Comparison of ENCODE assay signal across 23 cellular contexts in genomic region chr22:42337356-42337755, GRCh38.
DNase-seq lines count a peak whose midpoint lies in the region; ATAC-seq and TF ChIP-seq lines count a peak whose summit lies in the region.
"Had no signal": no experiment of that assay in that cellular context is flagged by ENCODE, and none has a peak within 500 bp of the region (broad histone marks: within the 10 kb centered on the region; RNA-seq: fewer than 3 reads in every experiment).

No MANE protein-coding gene starts in this region.

- no peak overlapping the region for H2BK5ac ChIP-seq in neuronal stem cell (ENCODE audit: low read length)

- peak overlapping the region; percentile 43 for H3K23ac ChIP-seq in neuronal stem cell (ENCODE audit: low read depth, low read length, poor library complexity)

- POLR2A ChIA-PET in WTC11 (lab: Charles Lee), result no interaction called here

- H2BK120ac ChIP-seq in neuronal stem cell (ENCODE audit: low read depth, low read length), result no peak overlapping the region

- no peaks in the 10 kb centered on the region for H3K36me3 Mint-ChIP-seq in WTC11
- H3K36me3 Mint-ChIP-seq: CD8-positive, alpha-beta T cell had no signal

- CTCF ChIA-PET in WTC11 (lab: Charles Lee), result interaction anchor here (0.7 kb wide), 1 partner anchor 9 kb away, joined by 3 read pairs; no protein-coding TSS in a partner anchor

- H3K4me1 Mint-ChIP-seq in WTC11, result peaks cover 28% of the 10 kb centered on the region

- H3K36me3 ChIP-seq in BLaER1 treated with 17β-estradiol and CSF1 and Interleukin-3, amounts not matched to agents 10 nM and 100 nM, result no peaks in the 10 kb centered on the region
- no peaks in the 10 kb centered on the region for H3K36me3 ChIP-seq in neuronal stem cell (replicated peaks in 1 of 2; ENCODE audit: control insufficient read depth in 2 of 2, insufficient read depth in 2 of 2, low read length in 2 of 2)
- H3K36me3 ChIP-seq: HAP-1, SJSA1 had no signal

- ATAC-seq in WTC11 (no peak), HG03039 (IDR thresholded peaks at IDR 0.05; ENCODE audit: unreplicated experiment) (no peak), GM21717 (IDR thresholded peaks at IDR 0.05; ENCODE audit: unreplicated experiment) (no peak)
- ATAC-seq: CD8-positive, alpha-beta T cell; GM23338 had no signal

- peak overlapping the region; percentile 53; the same call in 1 of the 2 replicates for H3K27ac Mint-ChIP-seq in WTC11
- H3K27ac Mint-ChIP-seq: CD8-positive, alpha-beta T cell; GM23338; IgD-negative memory B cell had no signal

- H3K9me3 Mint-ChIP-seq in WTC11, result no peaks in the 10 kb centered on the region
- H3K9me3 Mint-ChIP-seq: CD8-positive, alpha-beta T cell; GM23338 had no signal

- peaks cover 7 to 88% (median 64%) of the 10 kb centered on the region in 10 experiments for H3K4me1 ChIP-seq in BLaER1 treated with 17β-estradiol and CSF1 and Interleukin-3, amounts not matched to agents 10 nM and 100 nM
- peaks cover 10 to 12% of the 10 kb centered on the region in 2 donors for H3K4me1 ChIP-seq in neuronal stem cell (ENCODE audit: control insufficient read depth in 2 of 2, insufficient read depth in 1 of 2, low read depth in 1 of 2, low read length in 2 of 2)
- H3K4me1 ChIP-seq: Caco-2, HAP-1, SJSA1 had no signal

- TF ChIP-seq CTCF in WTC11 (IDR thresholded peaks at IDR 0.05), result no peak
- TF ChIP-seq CTCF in dorsolateral prefrontal cortex (IDR thresholded peaks at IDR 0.05 in 54 of 56, conservative IDR thresholded peaks at IDR 0.05 in 2 of 56; ENCODE audit: low read depth in 1 of 56, partially characterized antibody in 56 of 56), result no peak

- no peak overlapping the region for H4K8ac ChIP-seq in neuronal stem cell (ENCODE audit: low read depth, low read length)

- intact Hi-C loops in dorsolateral prefrontal cortex (cut with DNase I), result no loop called here

- H3K4me2 ChIP-seq in BLaER1 treated with 17β-estradiol and CSF1 and Interleukin-3, amounts not matched to agents 10 nM and 100 nM, result peak overlapping the region in 9 of 11 experiments; percentile 54 to 94 (median 81); a peak in 17 of 22 replicates
- H3K4me2 ChIP-seq in neuronal stem cell (ENCODE audit: insufficient read depth, low read length, poor library complexity, severe bottlenecking), result no peak overlapping the region
- H3K4me2 ChIP-seq: GM23338, KMS-11, PC-9 had no signal

- peak overlapping the region in 1 of 10 experiments; percentile 29; a peak in 1 of 20 replicates for H3K4me3 ChIP-seq in BLaER1 treated with 17β-estradiol and CSF1 and Interleukin-3, amounts not matched to agents 10 nM and 100 nM
- H3K4me3 ChIP-seq in dorsolateral prefrontal cortex (no peak overlapping the region), neuronal stem cell (ENCODE audit: low read length in 2 of 2) (no peak overlapping the region)
- H3K4me3 ChIP-seq: GM23338, HAP-1, PC-9, SJSA1 had no signal

- H3K14ac ChIP-seq in neuronal stem cell (ENCODE audit: low read length), result no peak overlapping the region

- no peak overlapping the region for H2BK15ac ChIP-seq in neuronal stem cell (ENCODE audit: low read length)

- no peak overlapping the region for H2AFZ ChIP-seq in neuronal stem cell (ENCODE audit: low read length)
- H2AFZ ChIP-seq: GM23338, PC-9 had no signal

- H3K9me3 ChIP-seq in BLaER1 treated with 17β-estradiol and CSF1 and Interleukin-3, amounts not matched to agents 10 nM and 100 nM (replicated peaks in 1 of 11), result no peaks in the 10 kb centered on the region
- H3K9me3 ChIP-seq in neuronal stem cell (replicated peaks in 1 of 2; ENCODE audit: control insufficient read depth in 2 of 2, insufficient read depth in 1 of 2, low read depth in 1 of 2, low read length in 2 of 2), result no peaks in the 10 kb centered on the region
- H3K9me3 ChIP-seq: Caco-2, HAP-1, SJSA1 had no signal

- H4K20me1 ChIP-seq in BLaER1 treated with 17β-estradiol and CSF1 and Interleukin-3, amounts not matched to agents 10 nM and 100 nM, result peaks cover 0 to 58% (median 18%) of the 10 kb centered on the region in 11 experiments; a peak in 12 of 22 replicates

- peak overlapping the region; percentile 82 for H2AK5ac ChIP-seq in neuronal stem cell (ENCODE audit: low read depth, low read length)

- no peak overlapping the region for H2BK12ac ChIP-seq in neuronal stem cell (ENCODE audit: low read length)

- H3K79me1 ChIP-seq in neuronal stem cell (ENCODE audit: low read depth, low read length), result peaks cover 10% of the 10 kb centered on the region

- no peak overlapping the region for H3K4ac ChIP-seq in neuronal stem cell (ENCODE audit: low read length)

- H3K9ac ChIP-seq in BLaER1 treated with 17β-estradiol and CSF1 and Interleukin-3, amounts not matched to agents 10 nM and 100 nM, result peak overlapping the region in 5 of 11 experiments; percentile 46 to 62 (median 60); a peak in 6 of 22 replicates
- no peak overlapping the region for H3K9ac ChIP-seq in neuronal stem cell (ENCODE audit: low read depth, low read length, poor library complexity)
- H3K9ac ChIP-seq: KMS-11 had no signal

- H3K18ac ChIP-seq in neuronal stem cell (ENCODE audit: low read length), result no peak overlapping the region

- H3K27me3 ChIP-seq in BLaER1 treated with 17β-estradiol and CSF1 and Interleukin-3, amounts not matched to agents 10 nM and 100 nM, result peaks cover 0 to 50% (median 6%) of the 10 kb centered on the region in 11 experiments; a peak in 10 of 22 replicates
- H3K27me3 ChIP-seq in dorsolateral prefrontal cortex, result no peaks in the 10 kb centered on the region
- peaks cover 0 to 5% (median 0%) of the 10 kb centered on the region in 3 experiments for H3K27me3 ChIP-seq in neuronal stem cell (ENCODE audit: control insufficient read depth in 3 of 3, insufficient read depth in 3 of 3, low read depth in 1 of 3, low read length in 3 of 3)
- H3K27me3 ChIP-seq: SJSA1 had no signal

- no peak overlapping the region for H3K4me3 Mint-ChIP-seq in WTC11
- H3K4me3 Mint-ChIP-seq: CD8-positive, alpha-beta T cell; GM23338; IgD-negative memory B cell had no signal

- no peak overlapping the region for H4K91ac ChIP-seq in neuronal stem cell (ENCODE audit: low read depth, low read length, poor library complexity)

- H3K27ac ChIP-seq in BLaER1 treated with 17β-estradiol and CSF1 and Interleukin-3, amounts not matched to agents 10 nM and 100 nM, result peak overlapping the region in 2 of 11 experiments; percentile 12 to 57; a peak in 1 of 22 replicates
- H3K27ac ChIP-seq in dorsolateral prefrontal cortex (peak overlapping the region in 40 of 59 donors; percentile 24 to 94 (median 75)), neuronal stem cell (replicated peaks; ENCODE audit: low read length) (no peak overlapping the region)
- H3K27ac ChIP-seq: KMS-11, PC-9, SJSA1 had no signal

- DNase-seq in WTC11 (ENCODE audit: low spot score) (no peak), dorsolateral prefrontal cortex (no peak), neuronal stem cell (ENCODE audit: low spot score) (no peak), T-helper 9 cell (no peak)
- DNase-seq: C1 segment of cervical spinal cord; Caco-2; CD8-positive, alpha-beta T cell; NCI-H1048; NCI-H1417; NCI-H1694; NCI-H2029 treated with DMSO at 0.1 percent for 48 hours; NCI-H2227 treated with DMSO at 0.1 percent for 48 hours; NCI-H526 treated with DMSO at 0.1 percent for 48 hours; PC-9; Right ventricle myocardium superior had no signal

- H3K27me3 Mint-ChIP-seq in WTC11 (ENCODE audit: low read depth), result peaks cover 9% of the 10 kb centered on the region

TF ChIP-seq in WTC11, 78 proteins besides CTCF, POLR2A, EP300 and RAD21 (continues in another document):
- TF ChIP-seq STAT6 (CRISPR knock-in tag; conservative IDR thresholded peaks at IDR 0.05; ENCODE audit: low read depth), result no peak
- TF ChIP-seq IRF1 (CRISPR knock-in tag; IDR thresholded peaks at IDR 0.05), result no peak
- TF ChIP-seq TP53 (CRISPR knock-in tag; IDR thresholded peaks at IDR 0.05), result no peak
- TF ChIP-seq ZNF425 (CRISPR knock-in tag; conservative IDR thresholded peaks at IDR 0.05), result no peak
